ENCODE assay signal across 8 cellular contexts in genomic region chr10:10589540-10589939, GRCh38.
A peak's percentile ranks its signal among the peaks of the same experiment; 100 is the strongest.
DNase-seq lines count a peak whose midpoint lies in the region; ATAC-seq lines count a peak whose summit lies in the region.

No MANE protein-coding gene starts in this region.

- no peaks in the 10 kb centered on the region for H3K36me3 Mint-ChIP-seq in natural killer cell treated with Interleukin-12 subunit alpha and Interleukin-12 subunit beta and Interleukin-15 and Interleukin-18, amount 100 ng/mL, for 72 hours

- ATAC-seq in GM21515 (IDR thresholded peaks at IDR 0.05; ENCODE audit: unreplicated experiment) (peak; percentile 58), left ventricle myocardium superior (peak; percentile 46), HG03097 (IDR thresholded peaks at IDR 0.05; ENCODE audit: low FRiP score, unreplicated experiment) (no peak)
- no peak for ATAC-seq in natural killer cell treated with Interleukin-12 subunit alpha and Interleukin-12 subunit beta and Interleukin-15 and Interleukin-18, amount 100 ng/mL, for 72 hours

- H3K4me1 Mint-ChIP-seq in natural killer cell treated with Interleukin-12 subunit alpha and Interleukin-12 subunit beta and Interleukin-15 and Interleukin-18, amount 100 ng/mL, for 72 hours (ENCODE audit: low read depth in 2 of 2): no peaks in the 10 kb centered on the region

- H3K27me3 Mint-ChIP-seq in natural killer cell treated with Interleukin-12 subunit alpha and Interleukin-12 subunit beta and Interleukin-15 and Interleukin-18, amount 100 ng/mL, for 72 hours: peaks cover 14 to 32% of the 10 kb centered on the region in 2 donors

- intact Hi-C loops in left ventricle myocardium superior (cut with micrococcal nuclease): no loop called here

- H3K9me3 Mint-ChIP-seq in natural killer cell treated with Interleukin-12 subunit alpha and Interleukin-12 subunit beta and Interleukin-15 and Interleukin-18, amount 100 ng/mL, for 72 hours: no peaks in the 10 kb centered on the region

- no peak overlapping the region for H3K27ac Mint-ChIP-seq in natural killer cell treated with Interleukin-12 subunit alpha and Interleukin-12 subunit beta and Interleukin-15 and Interleukin-18, amount 100 ng/mL, for 72 hours

- no peak overlapping the region for H3K4me3 Mint-ChIP-seq in natural killer cell treated with Interleukin-12 subunit alpha and Interleukin-12 subunit beta and Interleukin-15 and Interleukin-18, amount 100 ng/mL, for 72 hours

- DNase-seq in EH (ENCODE audit: low read depth): peak; percentile 68
- peak; percentile 37 for DNase-seq in M059J (ENCODE audit: low read depth)
- no peak for DNase-seq in left ventricle myocardium superior
- DNase-seq in natural killer cell treated with Interleukin-12 subunit alpha and Interleukin-12 subunit beta and Interleukin-15 and Interleukin-18, amount 100 ng/mL, for 72 hours (ENCODE audit: low spot score): no peak
- no peak for DNase-seq in NCI-H2081 (lab: John Stamatoyannopoulos, UW)
- no peak for DNase-seq in NCI-H1092 treated with DMSO at 0.1 percent for 48 hours (lab: John Stamatoyannopoulos, UW)

Comparison
In these comparisons a context has a peak if more than half of its experiments do, and no peak if none do; other contexts are left out.
1. DNase-seq: peak in EH (single experiment) and M059J (single experiment); none in left ventricle myocardium superior (single experiment), natural killer cell treated with Interleukin-12 subunit alpha and Interleukin-12 subunit beta and Interleukin-15 and Interleukin-18, amount 100 ng/mL, for 72 hours (single experiment), NCI-H2081 (0 of 2) and NCI-H1092 treated with DMSO at 0.1 percent for 48 hours (single experiment).
2. ATAC-seq: peak in GM21515 (single experiment) and left ventricle myocardium superior (single experiment); none in natural killer cell treated with Interleukin-12 subunit alpha and Interleukin-12 subunit beta and Interleukin-15 and Interleukin-18, amount 100 ng/mL, for 72 hours (0 of 2) and HG03097 (single experiment).